In genomic region chr2:132651115-132652099, GRCh38 we compare ENCODE assay signal across 1 cellular context.
TF ChIP-seq lines count a peak whose summit lies in the region.

No MANE protein-coding gene starts in this region.

TF ChIP-seq in WTC11, 78 proteins besides CTCF, POLR2A, EP300 and RAD21 (continued from another document):
- TF ChIP-seq ZNF281 (CRISPR knock-in tag; IDR thresholded peaks at IDR 0.05): no peak
TF ChIP-seq in WTC11: peak in this region for 0.
